ENCODE assay signal across 28 cellular contexts in the genomic region with DNA sequence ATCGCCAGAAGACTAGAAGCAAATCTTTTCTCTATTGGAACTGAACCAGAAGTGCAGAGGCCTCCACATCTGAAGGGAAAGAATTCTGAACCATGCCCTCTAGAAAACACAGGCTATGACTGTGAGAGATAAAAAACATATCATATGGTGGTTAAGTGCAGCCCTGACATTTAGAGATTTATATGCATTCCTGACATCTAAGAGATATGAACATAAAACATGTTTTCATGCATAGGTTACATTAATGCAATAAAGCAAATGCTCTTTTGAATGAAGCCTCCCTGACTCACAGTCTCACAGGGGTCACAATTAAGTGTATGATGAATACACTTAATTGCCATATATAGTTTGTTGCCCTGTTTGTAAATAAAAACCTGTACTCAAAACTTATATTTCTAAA. TPM values are rescaled to one million over a fixed set of nuclear protein-coding genes. Genes with fewer than 3 reads are reported as not detected.
"Had no signal": no experiment of that assay in that cellular context is flagged by ENCODE, and none has a peak within 500 bp of the region (broad histone marks: within the 10 kb centered on the region; RNA-seq: fewer than 3 reads in every experiment).

No MANE protein-coding gene starts in this region.

- H3K9me3 ChIP-seq: ovary, psoas muscle, right lobe of liver, sigmoid colon, stomach, thoracic aorta, thyroid gland, tibial nerve, upper lobe of left lung, vagina had no signal

- H2AFZ ChIP-seq: neural progenitor cell, parathyroid adenoma had no signal

- H3K4me3 ChIP-seq: neural progenitor cell, ovary, psoas muscle, right lobe of liver, sigmoid colon, stomach, thoracic aorta, thyroid gland, tibial nerve, upper lobe of left lung, vagina had no signal

- H3K36me3 ChIP-seq: neural progenitor cell, ovary, right lobe of liver, sigmoid colon, stomach, thoracic aorta, thyroid gland, upper lobe of left lung, vagina had no signal

- H3K27me3 ChIP-seq: neural progenitor cell, ovary, right lobe of liver, sigmoid colon, thyroid gland, tibial nerve, upper lobe of left lung, vagina had no signal

- H3K4me2 ChIP-seq: neural progenitor cell had no signal

- H3K27ac Mint-ChIP-seq: natural killer cell; nephron; neural progenitor cell; progenitor cell of endocrine pancreas; stimulated activated naive B cell treated with anti-CD40 and anti-IgM and Interleukin-4, amounts not matched to agents 10 μg/mL and 1 μg/mL and 100 μg/mL, for 72 hours; stimulated activated naive CD8-positive, alpha-beta T cell treated with anti-CD3 and anti-CD28 coated beads, Interleukin-15, Interleukin-2, amounts not matched to agents 100 ng/mL and 50 ng/mL, for 24 hours had no signal

- H3K9ac ChIP-seq: neural progenitor cell, parathyroid adenoma had no signal

- ATAC-seq: natural killer cell, psoas muscle, right cardiac atrium, right lobe of liver had no signal

- H3K4me1 ChIP-seq: neural progenitor cell, parathyroid adenoma, psoas muscle, right lobe of liver, sigmoid colon, stomach, thyroid gland, tibial nerve, upper lobe of left lung, vagina had no signal

- H3K36me3 Mint-ChIP-seq: natural killer cell; stimulated activated naive B cell treated with anti-CD40 and anti-IgM and Interleukin-4, amounts not matched to agents 10 μg/mL and 1 μg/mL and 100 μg/mL, for 72 hours had no signal

- H3K4me3 Mint-ChIP-seq: natural killer cell; nephron; neural progenitor cell; stimulated activated naive B cell treated with anti-CD40 and anti-IgM and Interleukin-4, amounts not matched to agents 10 μg/mL and 1 μg/mL and 100 μg/mL, for 72 hours; stimulated activated naive CD8-positive, alpha-beta T cell treated with anti-CD3 and anti-CD28 coated beads, Interleukin-15, Interleukin-2, amounts not matched to agents 100 ng/mL and 50 ng/mL, for 24 hours had no signal

- H3K9me3 Mint-ChIP-seq: natural killer cell; nephron; neural progenitor cell; stimulated activated naive B cell treated with anti-CD40 and anti-IgM and Interleukin-4, amounts not matched to agents 10 μg/mL and 1 μg/mL and 100 μg/mL, for 72 hours; stimulated activated naive CD8-positive, alpha-beta T cell treated with anti-CD3 and anti-CD28 coated beads, Interleukin-15, Interleukin-2, amounts not matched to agents 100 ng/mL and 50 ng/mL, for 24 hours had no signal

- DNase-seq: natural killer cell; occipital lobe; ovary; posterior cingulate gyrus; psoas muscle; right cardiac atrium; right lobe of liver; sigmoid colon; small intestine; stimulated activated CD4-positive, alpha-beta T cell treated with anti-CD3 and anti-CD28 coated beads, Interleukin-15, amount 100 ng/mL, for 24 hours; stimulated activated CD4-positive, alpha-beta T cell treated with anti-CD3 and anti-CD28 coated beads, Interleukin-2, amount 100 ng/mL, for 24 hours; stimulated activated CD4-positive, alpha-beta T cell treated with anti-CD3 and anti-CD28 coated beads, Interleukin-2, amount 100 ng/mL, for 48 hours; stimulated activated CD4-positive, alpha-beta T cell treated with anti-CD3 and anti-CD28 coated beads, Interleukin-4, amount 100 ng/mL, for 24 hours; stimulated activated naive B cell treated with anti-CD40 and anti-IgM and Interleukin-4, amounts not matched to agents 10 μg/mL and 1 μg/mL and 100 μg/mL, for 72 hours; stimulated activated naive CD4-positive, alpha-beta T cell treated with Interleukin-2 at 50 U/mL for 16 hours; stomach; thyroid gland; trophoblast cell; upper lobe of left lung had no signal

- H3K27me3 Mint-ChIP-seq: progenitor cell of endocrine pancreas; stimulated activated naive B cell treated with anti-CD40 and anti-IgM and Interleukin-4, amounts not matched to agents 10 μg/mL and 1 μg/mL and 100 μg/mL, for 72 hours; stimulated activated naive CD8-positive, alpha-beta T cell treated with anti-CD3 and anti-CD28 coated beads, Interleukin-15, Interleukin-2, amounts not matched to agents 100 ng/mL and 50 ng/mL, for 24 hours had no signal

- H3K79me2 ChIP-seq: parathyroid adenoma had no signal

- H3K4me1 Mint-ChIP-seq: natural killer cell; nephron; stimulated activated naive B cell treated with anti-CD40 and anti-IgM and Interleukin-4, amounts not matched to agents 10 μg/mL and 1 μg/mL and 100 μg/mL, for 72 hours had no signal

- H3K27ac ChIP-seq: neural progenitor cell, ovary, parathyroid adenoma, psoas muscle, right lobe of liver, sigmoid colon, stomach, thoracic aorta, thyroid gland, tibial nerve, upper lobe of left lung, vagina had no signal

RNA-seq across cellular contexts. Expression of a gene that starts 28.9 kb away (rescaled TPM):
- total RNA-seq: natural killer cell had no signal
- polyA plus RNA-seq: neural cell had no signal
